In the genomic region with DNA sequence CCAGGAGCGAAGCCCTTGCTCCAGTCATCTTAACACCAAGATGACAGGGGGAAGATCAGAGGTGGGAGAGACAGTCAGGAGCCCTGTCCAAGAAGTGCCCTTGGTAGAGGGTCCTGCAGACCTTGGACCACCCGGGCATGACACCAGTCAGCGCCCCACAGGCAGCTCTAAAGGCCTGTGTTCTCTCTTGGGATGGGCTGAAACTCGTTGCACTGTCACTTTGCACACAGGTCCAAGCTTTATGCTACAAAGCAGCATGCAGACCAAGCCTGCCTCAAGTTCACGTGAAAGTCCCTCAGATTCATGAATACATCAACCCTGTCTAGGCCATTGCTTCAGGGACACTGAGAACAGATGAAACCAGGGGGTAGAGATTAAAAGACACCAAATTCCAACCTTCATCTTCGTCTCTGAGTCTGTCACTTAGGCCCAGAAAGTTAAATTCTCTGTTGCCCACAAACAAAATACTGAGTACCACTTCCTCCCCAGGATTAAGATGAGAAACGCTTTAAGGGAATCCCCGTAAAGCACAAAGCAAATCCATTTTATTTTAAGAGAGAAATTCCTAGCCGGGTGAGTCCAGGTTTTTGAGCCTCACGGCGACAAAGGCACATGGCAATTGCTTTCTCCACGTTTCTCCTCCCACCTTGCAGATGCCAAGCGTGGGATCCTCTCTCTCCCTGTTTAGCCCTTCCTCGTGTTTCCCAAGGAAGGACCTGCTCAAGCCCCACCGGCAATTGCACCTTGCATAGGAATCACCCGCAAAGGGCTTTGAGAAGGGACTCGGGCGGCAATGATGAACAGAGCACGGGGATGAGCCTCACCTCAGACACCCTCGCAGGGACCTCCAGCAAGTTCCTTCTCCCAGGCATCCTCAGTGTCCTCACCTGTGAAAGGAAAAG, we compare ENCODE assay signal across 12 cellular contexts.
DNase-seq lines count a peak whose midpoint lies in the region; ATAC-seq and TF ChIP-seq lines count a peak whose summit lies in the region.
"Had no signal": no experiment of that assay in that cellular context is flagged by ENCODE, and none has a peak within 500 bp of the region (broad histone marks: within the 10 kb centered on the region; RNA-seq: fewer than 3 reads in every experiment).

No MANE protein-coding gene starts in this region.

- no peak overlapping the region for H3K4me3 Mint-ChIP-seq in glutamatergic neuron (ENCODE audit: unreplicated experiment)
- H3K4me3 Mint-ChIP-seq: T-cell had no signal

- H4K8ac ChIP-seq in mesenchymal stem cell (ENCODE audit: low read length) = no peak overlapping the region

- peaks cover 0 to 7% of the 10 kb centered on the region in 2 experiments for H3K27me3 ChIP-seq in mesenchymal stem cell (ENCODE audit: control insufficient read depth in 1 of 2, insufficient read depth in 1 of 2, low read length in 2 of 2)
- no peaks in the 10 kb centered on the region for H3K27me3 ChIP-seq in BE2C

- H4K91ac ChIP-seq in mesenchymal stem cell (ENCODE audit: low read length) = peak overlapping the region; percentile 43

- CTCF ChIA-PET in HEK293T (lab: Yijun Ruan, JAX) = no interaction called here

- no peak overlapping the region for H2BK5ac ChIP-seq in mesenchymal stem cell (ENCODE audit: low read depth, low read length, poor library complexity, severe bottlenecking)

- peak overlapping the region in 1 of 2 experiments; percentile 33 for H2BK12ac ChIP-seq in mesenchymal stem cell (ENCODE audit: low read length in 2 of 2)

- H2AK5ac ChIP-seq in mesenchymal stem cell (ENCODE audit: low read length, severe bottlenecking) = no peak overlapping the region

- ATAC-seq in GM18909 (IDR thresholded peaks at IDR 0.05; ENCODE audit: poor library complexity, unreplicated experiment) = peak; percentile 27
- ATAC-seq in GM21576 (IDR thresholded peaks at IDR 0.05; ENCODE audit: unreplicated experiment) = peak; percentile 16
- ATAC-seq in HG03196 (IDR thresholded peaks at IDR 0.05; ENCODE audit: unreplicated experiment) = peak; percentile 1
- ATAC-seq in GM18519 (IDR thresholded peaks at IDR 0.05; ENCODE audit: low FRiP score, unreplicated experiment) = no peak
- ATAC-seq: T-cell had no signal

- H3K14ac ChIP-seq in mesenchymal stem cell (ENCODE audit: low read length in 2 of 2) = no peak overlapping the region

- no peaks in the 10 kb centered on the region for H3K79me1 ChIP-seq in mesenchymal stem cell (replicated peaks; ENCODE audit: low read length, poor library complexity, severe bottlenecking)

- TF ChIP-seq CTCF in BE2C (IDR thresholded peaks at IDR 0.05; ENCODE audit: low read depth, low read length) (no peak), glutamatergic neuron (IDR thresholded peaks at IDR 0.05; ENCODE audit: partially characterized antibody, unreplicated experiment) (no peak)

- 93% methylated on average over 20 of the region's 20 CpGs for WGBS in mesenchymal stem cell

- H2BK120ac ChIP-seq in mesenchymal stem cell (ENCODE audit: low read depth, low read length) = no peak overlapping the region

- no peak overlapping the region for H3K4me2 ChIP-seq in mesenchymal stem cell (ENCODE audit: low read length, poor library complexity, severe bottlenecking)

- H3K18ac ChIP-seq in mesenchymal stem cell (ENCODE audit: low read depth in 1 of 2, low read length in 2 of 2) = no peak overlapping the region

- H3K9me3 ChIP-seq in mesenchymal stem cell (ENCODE audit: control insufficient read depth, low read length) (peaks cover 2% of the 10 kb centered on the region), BE2C (no peaks in the 10 kb centered on the region)

- H3K27ac ChIP-seq in mesenchymal stem cell (ENCODE audit: low read length, poor library complexity, severe bottlenecking) = no peak overlapping the region

- no peak overlapping the region for H2BK15ac ChIP-seq in mesenchymal stem cell (ENCODE audit: low read depth, poor library complexity, severe bottlenecking)

- H2AFZ ChIP-seq in mesenchymal stem cell (ENCODE audit: low read depth, low read length) = no peak overlapping the region

- no peaks in the 10 kb centered on the region for H3K36me3 ChIP-seq in mesenchymal stem cell (ENCODE audit: control insufficient read depth in 1 of 2, insufficient read depth in 2 of 2, low read depth in 1 of 2, low read length in 2 of 2)
- no peaks in the 10 kb centered on the region for H3K36me3 ChIP-seq in BE2C

- peaks cover 6% of the 10 kb centered on the region for H3K36me3 Mint-ChIP-seq in glutamatergic neuron (ENCODE audit: unreplicated experiment)
- H3K36me3 Mint-ChIP-seq: T-cell had no signal

- POLR2A ChIA-PET in HEK293T (lab: Yijun Ruan, JAX) = no interaction called here

- H3K4me1 Mint-ChIP-seq in glutamatergic neuron (ENCODE audit: low read depth, unreplicated experiment) = no peaks in the 10 kb centered on the region

- H3K9ac ChIP-seq in mesenchymal stem cell (ENCODE audit: low read length) = no peak overlapping the region

- H3K9me3 Mint-ChIP-seq in glutamatergic neuron (ENCODE audit: unreplicated experiment) = peaks cover 2% of the 10 kb centered on the region

- H3K4ac ChIP-seq in mesenchymal stem cell (ENCODE audit: low read depth in 1 of 2, low read length in 2 of 2) = no peak overlapping the region

- DNase-seq in mesenchymal stem cell (no peak), HEK293T (ENCODE audit: extremely low spot score) (no peak), BE2C (no peak), glutamatergic neuron (no peak)
- DNase-seq: activated CD8-positive, alpha-beta memory T cell treated with anti-CD3 and anti-CD28 coated beads for 24 hours; COR-L47; small intestine; T-cell had no signal

- no peak overlapping the region for H3K27ac Mint-ChIP-seq in glutamatergic neuron (ENCODE audit: unreplicated experiment)
- H3K27ac Mint-ChIP-seq: T-cell had no signal

- no peak overlapping the region for H3K23ac ChIP-seq in mesenchymal stem cell (ENCODE audit: low read length in 2 of 2)

- peaks cover 2% of the 10 kb centered on the region for H3K27me3 Mint-ChIP-seq in glutamatergic neuron (ENCODE audit: unreplicated experiment)
- H3K27me3 Mint-ChIP-seq: T-cell had no signal

- H3K4me3 ChIP-seq in mesenchymal stem cell (ENCODE audit: insufficient read depth in 1 of 2, low read depth in 1 of 2, low read length in 2 of 2) (no peak overlapping the region), BE2C (ENCODE audit: low read depth, low read length) (no peak overlapping the region)

- H3K4me1 ChIP-seq in mesenchymal stem cell (ENCODE audit: control insufficient read depth, insufficient read depth, low read depth, low read length) (peaks cover 5% of the 10 kb centered on the region), BE2C (0 out of 2 replicates have a peak, but pooled peaks cover 2% of the 10 kb centered on the region)

TF ChIP-seq in HEK293T, 16 proteins besides CTCF, POLR2A, EP300 and RAD21:
- TF ChIP-seq FOXK2 (IDR thresholded peaks at IDR 0.05) (no peak), L3MBTL2 (conservative IDR thresholded peaks at IDR 0.05) (no peak), LEF1 (IDR thresholded peaks at IDR 0.05; ENCODE audit: borderline replicate concordance) (no peak), SUZ12 (IDR thresholded peaks at IDR 0.05) (no peak), ZNF384 (IDR thresholded peaks at IDR 0.05) (no peak), FOXM1 (IDR thresholded peaks at IDR 0.05; ENCODE audit: borderline replicate concordance) (no peak), HDGF (IDR thresholded peaks at IDR 0.05; ENCODE audit: borderline replicate concordance) (no peak), TARDBP (IDR thresholded peaks at IDR 0.05) (no peak), FOXA1 (IDR thresholded peaks at IDR 0.05) (no peak), CTBP1 (IDR thresholded peaks at IDR 0.05; ENCODE audit: borderline replicate concordance) (no peak), SP1 (IDR thresholded peaks at IDR 0.05) (no peak), NFRKB (IDR thresholded peaks at IDR 0.05) (no peak), ARNT (IDR thresholded peaks at IDR 0.05) (no peak), BHLHE40 (IDR thresholded peaks at IDR 0.05; ENCODE audit: borderline replicate concordance) (no peak), ELF4 (IDR thresholded peaks at IDR 0.05) (no peak)
- TF ChIP-seq, protein P1, sequence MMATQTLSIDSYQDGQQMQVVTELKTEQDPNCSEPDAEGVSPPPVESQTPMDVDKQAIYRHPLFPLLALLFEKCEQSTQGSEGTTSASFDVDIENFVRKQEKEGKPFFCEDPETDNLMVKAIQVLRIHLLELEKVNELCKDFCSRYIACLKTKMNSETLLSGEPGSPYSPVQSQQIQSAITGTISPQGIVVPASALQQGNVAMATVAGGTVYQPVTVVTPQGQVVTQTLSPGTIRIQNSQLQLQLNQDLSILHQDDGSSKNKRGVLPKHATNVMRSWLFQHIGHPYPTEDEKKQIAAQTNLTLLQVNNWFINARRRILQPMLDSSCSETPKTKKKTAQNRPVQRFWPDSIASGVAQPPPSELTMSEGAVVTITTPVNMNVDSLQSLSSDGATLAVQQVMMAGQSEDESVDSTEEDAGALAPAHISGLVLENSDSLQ (IDR thresholded peaks at IDR 0.05) = no peak
